Comparison of ENCODE assay signal across 13 cellular contexts in genomic region chr15:61841461-61841860, GRCh38.
"Had no signal": no experiment of that assay in that cellular context is flagged by ENCODE, and none has a peak within 500 bp of the region (broad histone marks: within the 10 kb centered on the region; RNA-seq: fewer than 3 reads in every experiment).

No MANE protein-coding gene starts in this region.

- H3K4me1 ChIP-seq: body of pancreas, tibial nerve, vagina had no signal

- H3K27me3 ChIP-seq: body of pancreas, tibial nerve, vagina had no signal

- H3K9me3 ChIP-seq: body of pancreas, tibial nerve, vagina had no signal

- DNase-seq: activated effector memory CD4-positive, alpha-beta T cell treated with Interleukin-2 at 50 U/mL for 16 hours; activated naive CD8-positive, alpha-beta T cell treated with anti-CD3 and anti-CD28 coated beads for 36 hours; amygdala; body of pancreas; endodermal cell; erythroblast; naive B cell; stimulated activated CD4-positive, alpha-beta T cell treated with anti-CD3 and anti-CD28 coated beads, Interleukin-4, amount 100 ng/mL, for 1 hour; stimulated activated naive CD4-positive, alpha-beta T cell; substantia nigra had no signal

- H3K4me3 ChIP-seq: body of pancreas, lung, tibial nerve, vagina had no signal

- H3K36me3 ChIP-seq: tibial nerve, vagina had no signal

- H3K27ac ChIP-seq: body of pancreas, tibial nerve, vagina had no signal
